11 cellular contexts compared by ENCODE assay signal in the genomic region with DNA sequence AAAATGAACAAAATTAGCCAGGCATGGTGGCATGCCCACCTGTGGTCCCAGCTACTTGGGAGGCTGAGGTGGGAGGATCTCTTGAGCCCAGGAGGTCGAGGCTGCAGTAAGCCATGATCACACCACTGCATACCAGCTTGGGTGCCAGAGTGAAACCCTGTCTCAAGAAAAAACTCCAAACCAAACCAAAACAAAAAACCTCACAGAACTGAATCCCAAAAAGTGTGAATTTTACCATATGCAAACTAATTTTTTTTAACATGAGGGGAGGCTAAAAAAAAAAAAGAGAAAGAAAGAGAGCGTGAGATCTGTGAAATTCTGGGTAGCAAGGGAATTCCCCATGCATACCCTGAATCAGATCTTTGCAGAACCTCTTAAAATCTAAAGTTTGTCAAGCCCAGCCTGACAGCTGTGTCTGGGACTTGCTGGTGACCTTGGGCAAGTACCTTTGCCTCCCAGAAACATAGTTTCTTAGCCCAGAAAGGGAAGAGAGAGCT. TPM values are rescaled to one million over a fixed set of nuclear protein-coding genes. Genes with fewer than 3 reads are reported as not detected.
A peak's percentile ranks its signal among the peaks of the same experiment; 100 is the strongest.
DNase-seq lines count a peak whose midpoint lies in the region; ATAC-seq lines count a peak whose summit lies in the region.
"Had no signal": no experiment of that assay in that cellular context is flagged by ENCODE, and none has a peak within 500 bp of the region (broad histone marks: within the 10 kb centered on the region; RNA-seq: fewer than 3 reads in every experiment).

No MANE protein-coding gene starts in this region.

- DNase-seq in stimulated activated CD4-positive, alpha-beta T cell treated with anti-CD3 and anti-CD28 coated beads, Interleukin-1b, Interleukin-23, amount 100 ng/mL, for 48 hours = peak; percentile 48
- DNase-seq in stimulated activated CD4-positive, alpha-beta T cell treated with anti-CD3 and anti-CD28 coated beads, Interleukin-4, amount 100 ng/mL, for 4 hours = no peak
- no peak for DNase-seq in NCI-H1436 treated with DMSO at 0.1 percent for 48 hours (lab: John Stamatoyannopoulos, UW)
- DNase-seq in mesenteric fat pad (ENCODE audit: low spot score) = no peak
- DNase-seq in NCI-H2196 (lab: John Stamatoyannopoulos, UW; ENCODE audit: unreplicated experiment) = no peak
- DNase-seq: midbrain, NCI-H1105 treated with DMSO at 0.1 percent for 48 hours, right lobe of liver had no signal

- ATAC-seq in GM21528 (IDR thresholded peaks at IDR 0.05; ENCODE audit: low FRiP score, unreplicated experiment) (peak; percentile 85), HG03196 (IDR thresholded peaks at IDR 0.05; ENCODE audit: unreplicated experiment) (peak; percentile 77), HG03457 (IDR thresholded peaks at IDR 0.05; ENCODE audit: unreplicated experiment) (no peak)
- ATAC-seq: right lobe of liver had no signal

RNA-seq across cellular contexts. Expression of gene CDH1, which starts 17.1 kb away (rescaled TPM):
- total RNA-seq in mesenteric fat pad = 0.55 TPM
